In the genomic region with DNA sequence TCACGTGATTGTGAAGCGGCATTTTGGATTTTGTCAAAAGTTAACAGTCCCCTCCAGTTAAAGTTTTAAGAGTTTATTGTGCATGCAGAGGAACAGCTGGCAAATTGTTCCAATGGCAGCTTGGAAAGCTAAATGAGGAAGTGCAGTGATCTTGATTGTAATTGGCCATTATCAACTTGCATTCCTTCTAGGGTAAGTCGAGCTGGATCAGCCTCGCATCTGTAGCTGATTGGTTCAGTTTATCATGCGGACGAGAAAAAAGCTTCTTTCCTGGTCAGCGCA, we compare ENCODE assay signal across 1 cellular context.
TF ChIP-seq lines count a peak whose summit lies in the region.

No MANE protein-coding gene starts in this region.

TF ChIP-seq in A549, 52 proteins besides CTCF, POLR2A, EP300 and RAD21:
- TF ChIP-seq, protein P1, sequence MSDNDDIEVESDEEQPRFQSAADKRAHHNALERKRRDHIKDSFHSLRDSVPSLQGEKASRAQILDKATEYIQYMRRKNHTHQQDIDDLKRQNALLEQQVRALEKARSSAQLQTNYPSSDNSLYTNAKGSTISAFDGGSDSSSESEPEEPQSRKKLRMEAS (IDR thresholded peaks at IDR 0.05) = no peak
- TF ChIP-seq HEYL (CRISPR knock-in tag; IDR thresholded peaks at IDR 0.05) = no peak
- TF ChIP-seq CEBPB (IDR thresholded peaks at IDR 0.05) = no peak
- TF ChIP-seq ZNF302 (CRISPR knock-in tag; IDR thresholded peaks at IDR 0.05) = no peak
- TF ChIP-seq, protein P2, sequence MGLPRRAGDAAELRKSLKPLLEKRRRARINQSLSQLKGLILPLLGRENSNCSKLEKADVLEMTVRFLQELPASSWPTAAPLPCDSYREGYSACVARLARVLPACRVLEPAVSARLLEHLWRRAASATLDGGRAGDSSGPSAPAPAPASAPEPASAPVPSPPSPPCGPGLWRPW (IDR thresholded peaks at IDR 0.05) = no peak
- TF ChIP-seq, protein P3, sequence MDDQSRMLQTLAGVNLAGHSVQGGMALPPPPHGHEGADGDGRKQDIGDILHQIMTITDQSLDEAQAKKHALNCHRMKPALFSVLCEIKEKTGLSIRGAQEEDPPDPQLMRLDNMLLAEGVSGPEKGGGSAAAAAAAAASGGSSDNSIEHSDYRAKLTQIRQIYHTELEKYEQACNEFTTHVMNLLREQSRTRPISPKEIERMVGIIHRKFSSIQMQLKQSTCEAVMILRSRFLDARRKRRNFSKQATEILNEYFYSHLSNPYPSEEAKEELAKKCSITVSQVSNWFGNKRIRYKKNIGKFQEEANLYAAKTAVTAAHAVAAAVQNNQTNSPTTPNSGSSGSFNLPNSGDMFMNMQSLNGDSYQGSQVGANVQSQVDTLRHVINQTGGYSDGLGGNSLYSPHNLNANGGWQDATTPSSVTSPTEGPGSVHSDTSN (IDR thresholded peaks at IDR 0.05) = no peak
- no peak for TF ChIP-seq RCOR1 (IDR thresholded peaks at IDR 0.05; ENCODE audit: low read depth, low read length)
- no peak for TF ChIP-seq EHMT2 (IDR thresholded peaks at IDR 0.05; ENCODE audit: low read depth)
- no peak for TF ChIP-seq MAFK (IDR thresholded peaks at IDR 0.05; ENCODE audit: partially characterized antibody)
- no peak for TF ChIP-seq SMC3 (IDR thresholded peaks at IDR 0.05)
TF ChIP-seq in A549: peak in this region for 0.
